21 cellular contexts compared by ENCODE assay signal in genomic region chr6:154127638-154128037, GRCh38.
A peak's percentile ranks its signal among the peaks of the same experiment; 100 is the strongest.
DNase-seq lines count a peak whose midpoint lies in the region; ATAC-seq, FAIRE-seq and TF ChIP-seq lines count a peak whose summit lies in the region.
"Had no signal": no experiment of that assay in that cellular context is flagged by ENCODE, and none has a peak within 500 bp of the region (broad histone marks: within the 10 kb centered on the region; RNA-seq: fewer than 3 reads in every experiment).

No MANE protein-coding gene starts in this region.

- TF ChIP-seq EP300 in stomach (IDR thresholded peaks at IDR 0.05), result no peak

- no peaks in the 10 kb centered on the region for H3K9me3 ChIP-seq in pancreas
- peaks cover 0 to 10% (median 5%) of the 10 kb centered on the region in 4 donors for H3K9me3 ChIP-seq in stomach
- peaks cover 10% of the 10 kb centered on the region for H3K9me3 ChIP-seq in left ventricle myocardium inferior (replicated peaks)
- H3K9me3 ChIP-seq: esophagus squamous epithelium, gastroesophageal sphincter had no signal

- no peak for TF ChIP-seq POLR2A in stomach (IDR thresholded peaks at IDR 0.05)

- ATAC-seq in pancreas, result peak in 3 of 4 donors; percentile 36 to 59 (median 57)
- ATAC-seq in stimulated activated naive CD8-positive, alpha-beta T cell treated with anti-CD3 and anti-CD28 coated beads, Interleukin-15, Interleukin-2, amounts not matched to agents 100 U/mL and 50 U/mL, for 24 hours, result no peak
- no peak for ATAC-seq in left lobe of liver
- ATAC-seq: activated T-cell treated with anti-CD3 and anti-CD28 coated beads, Interleukin-2, amount 50 U/mL, for 4 hours; gastroesophageal sphincter; HCT116 had no signal

- DNase-seq in NCI-H1417 treated with DMSO at 0.1 percent for 48 hours (lab: John Stamatoyannopoulos, UW) (peak; percentile 33), NCI-H69 (lab: John Stamatoyannopoulos, UW) (peak; percentile 88), dermis microvascular lymphatic vessel endothelial cell (ENCODE audit: low read depth in 2 of 2) (peak; percentile 4 to 9), pancreas (no peak), stomach (no peak), left lobe of liver (ENCODE audit: low spot score) (no peak), left ventricle myocardium inferior (no peak)
- DNase-seq in stimulated activated naive CD8-positive, alpha-beta T cell treated with anti-CD3 and anti-CD28 coated beads, Interleukin-15, Interleukin-2, amounts not matched to agents 100 U/mL and 50 U/mL, for 24 hours, result no peak
- DNase-seq: activated CD4-positive, CD25-positive, alpha-beta regulatory T cell treated with anti-CD3 and anti-CD28 coated beads, Interleukin-2, amount 50 U/mL, for 72 hours; activated naive CD4-positive, alpha-beta T cell treated with anti-CD3 and anti-CD28 coated beads, Interleukin-2, amount 10 ng/mL, durations not matched to agents 7 days and 5 days; activated T-cell treated with anti-CD3 and anti-CD28 coated beads, Interleukin-2, amount 50 U/mL, for 4 hours; anterior cingulate cortex; cerebellar nuclear complex; effector CD8-positive, alpha-beta T cell; esophagus squamous epithelium; NCI-H1436; NCI-H226; stimulated activated CD8-positive, alpha-beta memory T cell treated with anti-CD3 and anti-CD28 coated beads, Interleukin-4, amount 100 ng/mL, for 48 hours had no signal

- H3K27me3 ChIP-seq in pancreas (no peaks in the 10 kb centered on the region), stomach (no peaks in the 10 kb centered on the region), left ventricle myocardium inferior (ENCODE audit: low read depth) (peaks cover 8% of the 10 kb centered on the region)
- H3K27me3 ChIP-seq: esophagus squamous epithelium, gastroesophageal sphincter, right atrium auricular region had no signal

- intact Hi-C loops in pancreas (cut with DNase I) (no loop called here), stomach (cut with DNase I; ENCODE audit: low total_unique reads) (no loop called here), left ventricle myocardium inferior (cut with micrococcal nuclease) (no loop called here)

- WGBS in pancreas, 2 donors, result 44 to 50% methylated on average over 1 of the region's 1 CpG
- 32 to 67% (median 49%) methylated on average over 1 of the region's 1 CpG for WGBS in stomach, 5 donors

- H3K4me1 ChIP-seq in pancreas, result no peaks in the 10 kb centered on the region
- no peaks in the 10 kb centered on the region for H3K4me1 ChIP-seq in stomach
- no peaks in the 10 kb centered on the region for H3K4me1 ChIP-seq in left ventricle myocardium inferior
- H3K4me1 ChIP-seq: esophagus squamous epithelium, gastroesophageal sphincter, right atrium auricular region had no signal

- H3K27ac ChIP-seq in pancreas (peak overlapping the region in 1 of 4 donors; percentile 39), stomach (no peak overlapping the region), left ventricle myocardium inferior (replicated peaks) (no peak overlapping the region)
- H3K27ac ChIP-seq: esophagus squamous epithelium, gastroesophageal sphincter, right atrium auricular region had no signal

- no peak overlapping the region for H3K4me3 ChIP-seq in pancreas
- no peak overlapping the region for H3K4me3 ChIP-seq in stomach
- no peak overlapping the region for H3K4me3 ChIP-seq in left ventricle myocardium inferior
- H3K4me3 ChIP-seq: esophagus squamous epithelium, gastroesophageal sphincter, right atrium auricular region had no signal

- no peak for FAIRE-seq in pancreas (lab: Jason Lieb, UNC)

- H3K36me3 ChIP-seq in pancreas, result no peaks in the 10 kb centered on the region
- H3K36me3 ChIP-seq in stomach, result no peaks in the 10 kb centered on the region
- H3K36me3 ChIP-seq in left ventricle myocardium inferior, result no peaks in the 10 kb centered on the region
- H3K36me3 ChIP-seq: esophagus squamous epithelium, gastroesophageal sphincter, right atrium auricular region had no signal

- TF ChIP-seq CTCF in pancreas (IDR thresholded peaks at IDR 0.05) (no peak), stomach (IDR thresholded peaks at IDR 0.05) (no peak), left ventricle myocardium inferior (IDR thresholded peaks at IDR 0.05; ENCODE audit: borderline replicate concordance) (no peak)

Comparison
In these comparisons a context has a peak if more than half of its experiments do, and no peak if none do; other contexts are left out.
1. DNase-seq: peak in NCI-H1417 treated with DMSO at 0.1 percent for 48 hours (single experiment), NCI-H69 (single experiment) and dermis microvascular lymphatic vessel endothelial cell (2 of 2); none in pancreas (0 of 6), stomach (single experiment), stimulated activated naive CD8-positive, alpha-beta T cell treated with anti-CD3 and anti-CD28 coated beads, Interleukin-15, Interleukin-2, amounts not matched to agents 100 U/mL and 50 U/mL, for 24 hours (single experiment), left lobe of liver (single experiment) and left ventricle myocardium inferior (single experiment).
2. ATAC-seq: peak in pancreas (3 of 4); none in stimulated activated naive CD8-positive, alpha-beta T cell treated with anti-CD3 and anti-CD28 coated beads, Interleukin-15, Interleukin-2, amounts not matched to agents 100 U/mL and 50 U/mL, for 24 hours (single experiment) and left lobe of liver (single experiment).